17 cellular contexts compared by ENCODE assay signal in the genomic region with DNA sequence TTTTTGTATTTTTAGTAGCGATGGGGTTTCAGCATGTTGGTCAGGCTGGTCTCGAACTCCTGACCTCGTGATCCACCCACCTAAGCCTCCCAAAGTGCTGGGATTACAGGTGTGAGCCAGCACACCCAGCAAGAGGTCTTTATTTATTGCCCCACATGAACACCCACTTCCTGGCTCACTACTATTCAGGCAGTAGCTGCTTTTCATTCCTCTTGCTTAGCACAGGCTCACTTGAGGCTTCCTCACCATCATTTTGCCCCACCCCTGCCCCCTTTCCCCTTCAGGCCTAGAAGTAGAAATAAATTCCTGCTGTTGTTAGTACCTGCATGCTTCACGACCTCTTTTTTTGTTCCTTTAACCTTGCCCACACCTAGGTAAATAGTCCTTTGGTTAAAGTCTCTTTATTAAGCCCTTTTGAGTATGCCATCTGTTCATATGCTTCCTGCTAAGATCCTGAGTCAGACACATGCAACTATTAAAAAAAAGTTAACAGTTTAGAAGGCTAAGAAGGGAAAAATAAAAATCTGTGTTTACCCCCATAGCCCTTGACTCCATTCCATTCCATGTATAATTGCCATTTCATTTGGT.
"Had no signal": no experiment of that assay in that cellular context is flagged by ENCODE, and none has a peak within 500 bp of the region (broad histone marks: within the 10 kb centered on the region; RNA-seq: fewer than 3 reads in every experiment).

No MANE protein-coding gene starts in this region.

- H3K27ac Mint-ChIP-seq: activated CD4-positive, alpha-beta memory T cell treated with anti-CD3 and anti-CD28 coated beads, Interleukin-2, amount 10 ng/mL, durations not matched to agents 7 days and 5 days; activated T-cell treated with anti-CD3 and anti-CD28 coated beads, Interleukin-2, amount 50 U/mL, for 24 hours; activated T-helper 2 cell treated with anti-CD3 and anti-CD28 coated beads, Interferon-gamma antibody, Interleukin-2, Interleukin-4, amounts not matched to agents 10 μg/mL and 5 μg/mL and 100 μg/mL, durations not matched to agents 14 hours and 24 hours and 36 hours; nephron had no signal

- H3K27me3 Mint-ChIP-seq: activated T-cell treated with anti-CD3 and anti-CD28 coated beads, Interleukin-2, amount 50 U/mL, for 24 hours had no signal

- H3K4me3 Mint-ChIP-seq: activated CD4-positive, alpha-beta memory T cell treated with anti-CD3 and anti-CD28 coated beads, Interleukin-2, amount 10 ng/mL, durations not matched to agents 7 days and 5 days; activated T-cell treated with anti-CD3 and anti-CD28 coated beads, Interleukin-2, amount 50 U/mL, for 24 hours; nephron had no signal

- H3K4me1 Mint-ChIP-seq: activated CD4-positive, alpha-beta memory T cell treated with anti-CD3 and anti-CD28 coated beads, Interleukin-2, amount 10 ng/mL, durations not matched to agents 7 days and 5 days; nephron had no signal

- H3K9me3 Mint-ChIP-seq: activated T-cell treated with anti-CD3 and anti-CD28 coated beads, Interleukin-2, amount 50 U/mL, for 24 hours had no signal

- H3K4me3 ChIP-seq: dorsolateral prefrontal cortex, hepatocyte, lung, tibial artery had no signal

- H3K9me3 ChIP-seq: tibial artery had no signal

- H3K27me3 ChIP-seq: dorsolateral prefrontal cortex, hepatocyte, tibial artery had no signal

- H3K27ac ChIP-seq: hepatocyte, tibial artery had no signal

- DNase-seq: activated CD4-positive, alpha-beta memory T cell treated with anti-CD3 and anti-CD28 coated beads, Interleukin-2, amount 10 ng/mL, durations not matched to agents 7 days and 5 days; activated CD4-positive, alpha-beta T cell treated with anti-CD3 and anti-CD28 coated beads for 48 hours; activated CD4-positive, CD25-positive, alpha-beta regulatory T cell; activated naive CD4-positive, alpha-beta T cell treated with Interleukin-2 at 50 U/mL for 16 hours; activated T-cell treated with anti-CD3 and anti-CD28 coated beads, Interleukin-2, amount 50 U/mL, for 24 hours; dorsolateral prefrontal cortex; foreskin fibroblast; islet precursor cell; stimulated activated CD4-positive, alpha-beta T cell treated with anti-CD3 and anti-CD28 coated beads, Interleukin-1b, Interleukin-23, amount 100 ng/mL, for 48 hours; stimulated activated CD8-positive, alpha-beta memory T cell treated with anti-CD3 and anti-CD28 coated beads, Interleukin-4, amount 100 ng/mL, for 48 hours; T-helper 1 cell; T-helper 9 cell; tibial artery had no signal

- H3K36me3 ChIP-seq: tibial artery had no signal
